24 cellular contexts compared by ENCODE assay signal in genomic region chr4:120659626-120660170, GRCh38.
DNase-seq lines count a peak whose midpoint lies in the region; FAIRE-seq and TF ChIP-seq lines count a peak whose summit lies in the region.
"Had no signal": no experiment of that assay in that cellular context is flagged by ENCODE, and none has a peak within 500 bp of the region (broad histone marks: within the 10 kb centered on the region; RNA-seq: fewer than 3 reads in every experiment).

No MANE protein-coding gene starts in this region.

- no peaks in the 10 kb centered on the region for H3K9me3 ChIP-seq in BE2C
- H3K9me3 ChIP-seq in neural progenitor cell (ENCODE audit: low read depth): no peaks in the 10 kb centered on the region
- H3K9me3 ChIP-seq: Caco-2, HAP-1 had no signal

- no peaks in the 10 kb centered on the region for H3K9me3 Mint-ChIP-seq in glutamatergic neuron (ENCODE audit: unreplicated experiment)
- no peaks in the 10 kb centered on the region for H3K9me3 Mint-ChIP-seq in chondrocyte (ENCODE audit: low read depth)
- H3K9me3 Mint-ChIP-seq in neural progenitor cell: no peaks in the 10 kb centered on the region
- H3K9me3 Mint-ChIP-seq: CD4-positive, alpha-beta T cell had no signal

- no peak overlapping the region for H3K27ac ChIP-seq in neural progenitor cell

- no peaks in the 10 kb centered on the region for H3K36me3 ChIP-seq in BE2C
- no peaks in the 10 kb centered on the region for H3K36me3 ChIP-seq in bronchial epithelial cell (ENCODE audit: control insufficient read depth, insufficient read depth, low read length)
- no peaks in the 10 kb centered on the region for H3K36me3 ChIP-seq in neural progenitor cell
- H3K36me3 ChIP-seq: HAP-1 had no signal

- H3K9ac ChIP-seq in neural progenitor cell: no peak overlapping the region

- H3K4me1 Mint-ChIP-seq in glutamatergic neuron (ENCODE audit: low read depth, unreplicated experiment) (peaks cover 2% of the 10 kb centered on the region), chondrocyte (ENCODE audit: low read depth) (no peaks in the 10 kb centered on the region), neural progenitor cell (no peaks in the 10 kb centered on the region)
- H3K4me1 Mint-ChIP-seq: IgD-negative memory B cell had no signal

- peak; percentile 7 for FAIRE-seq in bronchial epithelial cell (lab: Jason Lieb, UNC)
- FAIRE-seq: A204.1, GM12878, GM19239, HTR-8/SVneo had no signal

- H3K27me3 ChIP-seq in BE2C (no peaks in the 10 kb centered on the region), bronchial epithelial cell (ENCODE audit: control insufficient read depth, insufficient read depth, low read length) (no peaks in the 10 kb centered on the region), neural progenitor cell (no peaks in the 10 kb centered on the region)

- DNase-seq in BE2C: peak; percentile 35
- peak; percentile 48 to 84 for DNase-seq in NCI-H446 (lab: John Stamatoyannopoulos, UW)
- no peak for DNase-seq in bronchial epithelial cell (ENCODE audit: low read depth)
- no peak for DNase-seq in glutamatergic neuron
- no peak for DNase-seq in activated CD4-positive, CD25-positive, alpha-beta regulatory T cell (lab: John Stamatoyannopoulos, UW)
- no peak for DNase-seq in chondrocyte (ENCODE audit: low spot score)
- DNase-seq in neural progenitor cell (ENCODE audit: low spot score): no peak
- DNase-seq in activated naive CD4-positive, alpha-beta T cell treated with anti-CD3 and anti-CD28 coated beads, Interleukin-2, amount 50 U/mL, for 16 hours: no peak
- DNase-seq: Caco-2; CD4-positive, alpha-beta T cell; EL; Karpas-422; NCI-H1048; NCI-H1436; NCI-H2029; NCI-H510A; PC-3; RPMI8226 had no signal

- H3K4me3 ChIP-seq in BE2C (ENCODE audit: low read depth, low read length) (no peak overlapping the region), bronchial epithelial cell (ENCODE audit: low read depth, low read length) (no peak overlapping the region), neural progenitor cell (no peak overlapping the region)
- H3K4me3 ChIP-seq: GM12878, HAP-1 had no signal

- TF ChIP-seq CTCF in BE2C (IDR thresholded peaks at IDR 0.05; ENCODE audit: low read depth, low read length) (no peak), bronchial epithelial cell (IDR thresholded peaks at IDR 0.05; ENCODE audit: insufficient read depth, low read length, severe bottlenecking) (no peak), glutamatergic neuron (IDR thresholded peaks at IDR 0.05; ENCODE audit: partially characterized antibody, unreplicated experiment) (no peak), chondrocyte (IDR thresholded peaks at IDR 0.05) (no peak), neural progenitor cell (IDR thresholded peaks at IDR 0.05) (no peak)

- H3K4me2 ChIP-seq in neural progenitor cell: no peak overlapping the region

- H3K27ac Mint-ChIP-seq in glutamatergic neuron (ENCODE audit: unreplicated experiment): peak overlapping the region; percentile 9
- no peak overlapping the region for H3K27ac Mint-ChIP-seq in chondrocyte (ENCODE audit: unreplicated experiment)
- no peak overlapping the region for H3K27ac Mint-ChIP-seq in neural progenitor cell
- H3K27ac Mint-ChIP-seq: CD4-positive, alpha-beta T cell; IgD-negative memory B cell had no signal

- H3K4me1 ChIP-seq in BE2C (peaks cover 13% of the 10 kb centered on the region), neural progenitor cell (no peaks in the 10 kb centered on the region)
- H3K4me1 ChIP-seq: Caco-2, HAP-1 had no signal

- H2AFZ ChIP-seq in neural progenitor cell (replicated peaks): no peak overlapping the region

- H3K4me3 Mint-ChIP-seq in glutamatergic neuron (ENCODE audit: unreplicated experiment) (no peak overlapping the region), chondrocyte (ENCODE audit: unreplicated experiment) (no peak overlapping the region), neural progenitor cell (no peak overlapping the region)
- H3K4me3 Mint-ChIP-seq: CD4-positive, alpha-beta T cell; IgD-negative memory B cell had no signal

- no peaks in the 10 kb centered on the region for H3K36me3 Mint-ChIP-seq in glutamatergic neuron (ENCODE audit: unreplicated experiment)
- H3K36me3 Mint-ChIP-seq in chondrocyte (ENCODE audit: low read depth): no peaks in the 10 kb centered on the region
- no peaks in the 10 kb centered on the region for H3K36me3 Mint-ChIP-seq in neural progenitor cell
- H3K36me3 Mint-ChIP-seq: IgD-negative memory B cell had no signal

- H4K20me1 ChIP-seq in neural progenitor cell (ENCODE audit: low read depth): no peaks in the 10 kb centered on the region

- H3K27me3 Mint-ChIP-seq in glutamatergic neuron (ENCODE audit: unreplicated experiment) (no peaks in the 10 kb centered on the region), chondrocyte (ENCODE audit: low read depth) (no peaks in the 10 kb centered on the region), neural progenitor cell (ENCODE audit: insufficient read depth, low read depth) (no peaks in the 10 kb centered on the region)

- no peaks in the 10 kb centered on the region for H3F3A ChIP-seq in neural progenitor cell (ENCODE audit: low read depth)

- no peaks in the 10 kb centered on the region for H3K79me2 ChIP-seq in neural progenitor cell (ENCODE audit: low read depth)

Comparison
In these comparisons a context has a peak if more than half of its experiments do, and no peak if none do; other contexts are left out.
1. DNase-seq: peak in BE2C (single experiment) and NCI-H446 (2 of 2); none in bronchial epithelial cell (single experiment), glutamatergic neuron (single experiment), activated CD4-positive, CD25-positive, alpha-beta regulatory T cell (0 of 4), chondrocyte (single experiment), neural progenitor cell (single experiment) and activated naive CD4-positive, alpha-beta T cell treated with anti-CD3 and anti-CD28 coated beads, Interleukin-2, amount 50 U/mL, for 16 hours (single experiment).